Comparison of ENCODE assay signal across 9 cellular contexts in genomic region chr5:173581408-173582197, GRCh38. TPM values are rescaled to one million over a fixed set of nuclear protein-coding genes. Genes with fewer than 3 reads are reported as not detected.
A peak's percentile ranks its signal among the peaks of the same experiment; 100 is the strongest.
DNase-seq lines count a peak whose midpoint lies in the region; ATAC-seq, FAIRE-seq and TF ChIP-seq lines count a peak whose summit lies in the region.
"Had no signal": no experiment of that assay in that cellular context is flagged by ENCODE, and none has a peak within 500 bp of the region (broad histone marks: within the 10 kb centered on the region; RNA-seq: fewer than 3 reads in every experiment).

No MANE protein-coding gene starts in this region.

- H3K79me2 ChIP-seq in GM12878 (ENCODE audit: control insufficient read depth, insufficient read depth, low read length) (no peaks in the 10 kb centered on the region), HepG2 (ENCODE audit: insufficient read depth, low read length) (no peaks in the 10 kb centered on the region)

- H3K4me3 ChIP-seq in AG09309 (ENCODE audit: control insufficient read depth, low read depth, low read length) = no peak overlapping the region
- no peak overlapping the region for H3K4me3 ChIP-seq in RWPE2 (ENCODE audit: severe bottlenecking)
- H3K4me3 ChIP-seq in GM12878 = no peak overlapping the region
- no peak overlapping the region for H3K4me3 ChIP-seq in HepG2 (replicated peaks in 1 of 3; ENCODE audit: insufficient read depth in 1 of 3, low read depth in 2 of 3, low read length in 3 of 3)
- H3K4me3 ChIP-seq in thyroid gland (replicated peaks in 1 of 3) = no peak overlapping the region

- H3K4me2 ChIP-seq in GM12878 (ENCODE audit: control insufficient read depth, insufficient read depth) (no peak overlapping the region), HepG2 (ENCODE audit: low read depth, low read length) (no peak overlapping the region)

- SMC1A ChIA-PET in GM12878 (lab: Charles Lee; ENCODE audit: uncharacterized antibody, unreplicated experiment) = no interaction called here

- POLR2A ChIA-PET in GM12878 (lab: Charles Lee) (no interaction called here), HepG2 (lab: Yijun Ruan, JAX) (no interaction called here)

- peak; percentile 49 for TF ChIP-seq RAD21 in GM12878 (IDR thresholded peaks at IDR 0.05; ENCODE audit: insufficient read depth, low read depth, low read length)
- TF ChIP-seq RAD21 in HepG2 (CRISPR knock-in tag; IDR thresholded peaks at IDR 0.05) = no peak; the same call in 1 of the 2 replicates

- H3K4me1 ChIP-seq in RWPE2 (ENCODE audit: insufficient read depth, poor library complexity, severe bottlenecking) = no peaks in the 10 kb centered on the region
- no peaks in the 10 kb centered on the region for H3K4me1 ChIP-seq in GM12878 (ENCODE audit: control insufficient read depth, insufficient read depth, low read length)
- H3K4me1 ChIP-seq in HepG2 (ENCODE audit: insufficient read depth, low read length) = no peaks in the 10 kb centered on the region
- no peaks in the 10 kb centered on the region for H3K4me1 ChIP-seq in thyroid gland

- H3K9ac ChIP-seq in GM12878 (ENCODE audit: control insufficient read depth, insufficient read depth, low read length) (no peak overlapping the region), HepG2 (ENCODE audit: insufficient read depth, low read depth, low read length) (no peak overlapping the region)

- RAD21 ChIA-PET in GM12878 (lab: Charles Lee; ENCODE audit: unreplicated experiment) = interaction anchor here (1.1 kb wide), 1 partner anchor 34 kb away, joined by 3 read pairs; the partner anchor contains the start of gene BOD1

- H3K27ac ChIP-seq in RWPE2 (ENCODE audit: poor library complexity, severe bottlenecking) (no peak overlapping the region), GM12878 (ENCODE audit: control insufficient read depth, insufficient read depth) (no peak overlapping the region), HepG2 (ENCODE audit: extremely low read length, insufficient read depth, low read length) (no peak overlapping the region), thyroid gland (no peak overlapping the region)
- H3K27ac ChIP-seq: epithelial cell of prostate had no signal

- TF ChIP-seq CTCF in AG09309 (IDR thresholded peaks at IDR 0.05; ENCODE audit: control insufficient read depth, insufficient read depth, low read depth, low read length, missing control alignments) = peak; percentile 85
- peak; percentile 94 for TF ChIP-seq CTCF in RWPE2 (IDR thresholded peaks at IDR 0.05; ENCODE audit: poor library complexity, severe bottlenecking)
- peak; percentile 63 to 90 (median 82) for TF ChIP-seq CTCF in GM12878 (IDR thresholded peaks at IDR 0.05 in 2 of 3, conservative IDR thresholded peaks at IDR 0.05 in 1 of 3; ENCODE audit: control insufficient read depth in 2 of 3, extremely low read depth in 1 of 3, insufficient read depth in 1 of 3, low read depth in 3 of 3, low read length in 3 of 3)
- TF ChIP-seq CTCF in HepG2 (CRISPR knock-in tag; IDR thresholded peaks at IDR 0.05) = peak; percentile 75
- TF ChIP-seq CTCF in thyroid gland (IDR thresholded peaks at IDR 0.05) = peak in 5 of 6 experiments; percentile 38 to 68 (median 47)

- H3K27me3 ChIP-seq in RWPE2 (ENCODE audit: insufficient read depth, poor library complexity, severe bottlenecking) (no peaks in the 10 kb centered on the region), GM12878 (replicated peaks in 1 of 2; ENCODE audit: control insufficient read depth in 2 of 2, insufficient read depth in 2 of 2, low read length in 1 of 2) (no peaks in the 10 kb centered on the region; a peak in 1 of 4 replicates), HepG2 (ENCODE audit: control insufficient read depth in 1 of 2, insufficient read depth in 2 of 2, low read length in 2 of 2) (no peaks in the 10 kb centered on the region; a peak in 1 of 5 replicates), thyroid gland (no peaks in the 10 kb centered on the region)

- peaks cover 7% of the 10 kb centered on the region for H3K9me3 ChIP-seq in RWPE2 (ENCODE audit: severe bottlenecking)
- peaks cover 5% of the 10 kb centered on the region; the same call in 2 of the 3 replicates for H3K9me3 ChIP-seq in GM12878 (replicated peaks; ENCODE audit: control insufficient read depth, insufficient read depth, low read length)
- peaks cover 6% of the 10 kb centered on the region; the same call in 1 of the 2 replicates for H3K9me3 ChIP-seq in HepG2 (ENCODE audit: low read length)
- H3K9me3 ChIP-seq in thyroid gland = no peaks in the 10 kb centered on the region

- no peak for DNase-seq in AG09309 (ENCODE audit: low read depth)
- no peak for DNase-seq in RWPE2 (ENCODE audit: low spot score)
- DNase-seq in GM12878 (ENCODE audit: low read depth, low spot score) = no peak
- DNase-seq in HepG2 (ENCODE audit: low spot score) = peak; percentile 12
- peak in 1 of 2 donors; percentile 30 for DNase-seq in thyroid gland
- no peak for DNase-seq in NCI-H2107 (lab: John Stamatoyannopoulos, UW)

- BruUV-seq in GM12878 (replicated peaks; lab: Mats Ljungman, UMichigan) (no TSS peak), HepG2 (replicated peaks; lab: Mats Ljungman, UMichigan) (no TSS peak)

- H3K36me3 ChIP-seq in RWPE2 (ENCODE audit: low read depth) (no peaks in the 10 kb centered on the region), GM12878 (ENCODE audit: control insufficient read depth in 2 of 2, insufficient read depth in 2 of 2, low read length in 1 of 2) (no peaks in the 10 kb centered on the region), HepG2 (replicated peaks in 1 of 2; ENCODE audit: control insufficient read depth in 1 of 2, insufficient read depth in 2 of 2, low read length in 2 of 2) (no peaks in the 10 kb centered on the region), thyroid gland (no peaks in the 10 kb centered on the region)

- FAIRE-seq in GM12878 (lab: Jason Lieb, UNC) (peak; percentile 56), HepG2 (lab: Jason Lieb, UNC) (no peak)

- H2AFZ ChIP-seq in GM12878 (ENCODE audit: control insufficient read depth, low read depth, low read length) = no peak overlapping the region
- no peak overlapping the region for H2AFZ ChIP-seq in HepG2 (ENCODE audit: low read length)

- intact Hi-C loops in GM12878 (cut with micrococcal nuclease; ENCODE audit: unreplicated experiment) (loop anchor here (1.0 kb wide), 1 partner anchor 33 kb away; no protein-coding TSS in a partner anchor), HepG2 (cut with micrococcal nuclease; ENCODE audit: unreplicated experiment) (no loop called here), thyroid gland (cut with DNase I) (no loop called here)

- 39% methylated on average over 16 of the region's 16 CpGs for WGBS in GM12878 (ENCODE audit: insufficient coverage, insufficient replicate concordance, low lambda C conversion rate, missing lambda C conversion rate)
- 65% methylated on average over 11 of the region's 16 CpGs for WGBS in HepG2 (ENCODE audit: low lambda C conversion rate)
- WGBS in thyroid gland, 2 donors = 55 to 60% methylated on average over 16 of the region's 16 CpGs

- no peaks in the 10 kb centered on the region for H4K20me1 ChIP-seq in GM12878 (ENCODE audit: control insufficient read depth, insufficient read depth)
- no peaks in the 10 kb centered on the region for H4K20me1 ChIP-seq in HepG2 (ENCODE audit: insufficient read depth, low read length)

- no peak for TF ChIP-seq EP300 in GM12878 (IDR thresholded peaks at IDR 0.05; ENCODE audit: borderline replicate concordance in 1 of 2, control insufficient read depth in 1 of 2, low read depth in 2 of 2, low read length in 2 of 2)
- no peak for TF ChIP-seq EP300 in HepG2 (IDR thresholded peaks at IDR 0.05; ENCODE audit: low read depth in 2 of 2, low read length in 2 of 2)
- TF ChIP-seq EP300 in HepG2 (CRISPR knock-in tag; IDR thresholded peaks at IDR 0.05; ENCODE audit: borderline replicate concordance) = no peak

- CTCF ChIA-PET in GM12878 (lab: Yijun Ruan, JAX) (interaction anchor here (0.7 to 1.8 kb wide), 8 partner anchors 10 to 287 kb away, joined by 3 to 6 read pairs (median 4); no protein-coding TSS in a partner anchor), HepG2 (lab: Yijun Ruan, JAX; ENCODE audit: low intra/inter-chr PET ratio, low total read pairs) (no interaction called here)

- in situ Hi-C loops in GM12878 (cut with MboI) = loop anchor here (10.0 kb wide), 1 partner anchor 597 kb away; the partner anchor contains the start of gene ATP6V0E1
- in situ Hi-C loops in HepG2 (cut with HindIII; ENCODE audit: extremely low pct_ligation_motif_present, low pct_unique_long_range_greater_than_20kb) = no loop called here

- TF ChIP-seq POLR2A in GM12878 (IDR thresholded peaks at IDR 0.05; ENCODE audit: low read depth, low read length) (no peak), HepG2 (IDR thresholded peaks at IDR 0.05; ENCODE audit: insufficient read depth in 1 of 2, low read depth in 2 of 2, low read length in 2 of 2) (no peak), thyroid gland (IDR thresholded peaks at IDR 0.05) (no peak), GM18505 (IDR thresholded peaks at IDR 0.05; ENCODE audit: borderline replicate concordance, extremely low read depth, insufficient read depth, insufficient read length) (no peak)

- ATAC-seq in GM21360 (IDR thresholded peaks at IDR 0.05; ENCODE audit: unreplicated experiment) = peak; percentile 59
- peak; percentile 55 for ATAC-seq in RWPE2 (ENCODE audit: low read depth)
- ATAC-seq in GM12878 = peak; percentile 90
- peak; percentile 85 for ATAC-seq in HepG2
- ATAC-seq in GM18505 (IDR thresholded peaks at IDR 0.05; ENCODE audit: unreplicated experiment) = no peak

RNA-seq across cellular contexts. Expression of gene BOD1, which starts 34.8 kb away (rescaled TPM):
- total RNA-seq in GM12878 (2013; cell fraction: nucleolus; rRNA removed) = 51.9 and 56.6 TPM in 2 replicates
- total RNA-seq in GM12878 (2014; rRNA removed) (25.0 and 26.7 TPM in 2 replicates), GM12878 (2014; rRNA removed; fragmentation: Illumina TruSeq; extraction: Trizol) (25.2 and 25.5 TPM in 2 replicates), GM12878 (2021) (26.9 and 30.5 TPM in 2 replicates), HepG2 (2016; rRNA removed; fragmentation: Illumina TruSeq; extraction: Trizol) (103 and 107 TPM in 2 replicates), thyroid gland (10 to 100 TPM; 62.4 to 86.0 (median 74.7) TPM)
- 13.7 TPM for polyA plus RNA-seq in GM12878 (2011; ENCODE audit: low read depth)
- polyA plus RNA-seq in GM12878 (2011; rRNA removed) (35.7 and 39.4 TPM in 2 replicates), GM12878 (2014; fragmentation: Illumina TruSeq; extraction: Trizol) (28.7 and 38.2 TPM in 2 replicates), GM12878 (2014; fragmentation: Nextera tagmentation; extraction: Ambion mirVana) (10 to 100 TPM; 14.1 to 20.6 TPM), GM12878 (2014; rRNA removed) (32.9 and 35.8 TPM in 2 replicates), GM12878 (2016; fragmentation: Nextera tagmentation; extraction: Ambion mirVana) (10 to 100 TPM; 30.7 to 31.7 TPM), HepG2 (2011; rRNA removed) (68.6 and 81.5 TPM in 2 replicates)
- polyA plus RNA-seq in GM12878 (2011; cell fraction: cytosol; rRNA removed) = 20.4 and 20.9 TPM in 2 replicates
- polyA plus RNA-seq in GM12878 (2011; cell fraction: nucleus; rRNA removed) = 85.4 and 99.5 TPM in 2 replicates
- polyA plus RNA-seq in GM12878 (2012) = 17.4 and 26.1 TPM in 2 replicates
- 27.9 and 36.5 TPM in 2 replicates for polyA minus RNA-seq in GM12878 (2011; rRNA and poly(A)+ RNA removed)
- 6.8 and 7.6 TPM in 2 replicates for polyA minus RNA-seq in GM12878 (2011; cell fraction: cytosol; rRNA and poly(A)+ RNA removed)
- 19.7 and 22.8 TPM in 2 replicates for polyA minus RNA-seq in GM12878 (2011; cell fraction: nucleus; rRNA and poly(A)+ RNA removed)
- 294 and 338 TPM in 2 replicates for total RNA-seq in HepG2 (2016; cell fraction: cytosol; rRNA removed; fragmentation: Illumina TruSeq; extraction: Trizol; ENCODE audit: low read depth)
- total RNA-seq in HepG2 (2016; cell fraction: insoluble cytoplasmic fraction; rRNA removed; fragmentation: Illumina TruSeq; extraction: Trizol) = 97.4 and 104 TPM in 2 replicates
- 322 and 357 TPM in 2 replicates for total RNA-seq in HepG2 (2016; cell fraction: membrane; rRNA removed; fragmentation: Illumina TruSeq; extraction: Trizol)
- 52.9 and 56.3 TPM in 2 replicates for total RNA-seq in HepG2 (2016; cell fraction: nucleus; rRNA removed; fragmentation: Illumina TruSeq; extraction: Trizol)
- 64.4 and 81.3 TPM in 2 replicates for polyA plus RNA-seq in HepG2 (2011; cell fraction: cytosol; rRNA removed)
- 46.1 and 59.4 TPM in 2 replicates for polyA plus RNA-seq in HepG2 (2011; cell fraction: nucleus; rRNA removed)
- polyA plus RNA-seq in HepG2 (2012) = 97.1 and 100 TPM in 2 replicates
- polyA plus RNA-seq in HepG2 (2016; cell fraction: cytosol; fragmentation: Illumina TruSeq; extraction: Trizol; ENCODE audit: low read depth) = 345 and 348 TPM in 2 replicates
- polyA plus RNA-seq in HepG2 (2016; cell fraction: insoluble cytoplasmic fraction; fragmentation: Illumina TruSeq; extraction: Trizol; ENCODE audit: low read depth) = 95.3 and 104 TPM in 2 replicates
- 290 and 313 TPM in 2 replicates for polyA plus RNA-seq in HepG2 (2016; cell fraction: membrane; fragmentation: Illumina TruSeq; extraction: Trizol; ENCODE audit: low read depth)
- 82.4 and 85.5 TPM in 2 replicates for polyA plus RNA-seq in HepG2 (2016; cell fraction: nucleus; fragmentation: Illumina TruSeq; extraction: Trizol; ENCODE audit: insufficient read depth, low read depth)
- 36.5 and 45.8 TPM in 2 replicates for polyA minus RNA-seq in HepG2 (2011; rRNA and poly(A)+ RNA removed; ENCODE audit: low replicate concordance)
- polyA minus RNA-seq in HepG2 (2011; cell fraction: cytosol; rRNA and poly(A)+ RNA removed) = 34.5 and 35.2 TPM in 2 replicates
- polyA minus RNA-seq in HepG2 (2011; cell fraction: nucleus; rRNA and poly(A)+ RNA removed) = 47.1 and 52.1 TPM in 2 replicates
